30 cellular contexts compared by ENCODE assay signal in the genomic region with DNA sequence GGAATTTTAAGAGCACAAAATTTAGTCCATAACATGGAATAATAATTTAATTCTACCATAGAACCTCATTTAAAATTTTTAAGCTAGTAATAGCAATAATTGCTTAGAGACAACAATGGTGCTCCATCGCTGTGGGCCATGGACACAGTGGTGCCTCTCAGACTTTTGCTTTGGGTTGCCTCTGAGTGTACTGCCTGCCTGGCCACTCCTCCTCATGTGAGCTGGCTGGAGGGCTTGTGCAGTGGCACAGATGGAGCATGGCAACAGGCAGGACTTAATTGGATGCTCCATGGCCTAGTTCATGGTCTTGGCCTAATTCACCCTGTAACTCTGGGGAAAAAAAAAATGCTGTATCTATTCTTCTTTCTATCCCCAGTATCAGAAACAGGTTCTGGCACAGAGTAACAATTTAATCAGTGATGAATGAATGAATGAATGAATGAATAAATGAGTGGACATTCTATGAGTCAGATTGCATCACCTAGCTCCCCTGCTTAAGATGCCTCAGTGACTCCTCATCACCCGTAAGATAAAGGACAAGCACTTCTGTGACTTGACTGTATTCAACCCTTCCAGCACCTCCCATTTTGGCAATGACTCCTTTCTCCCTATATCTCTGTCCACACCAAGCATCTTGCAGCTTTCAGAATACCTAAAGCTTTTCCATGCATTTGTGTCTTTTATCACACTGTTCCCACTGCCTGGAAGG.
"Had no signal": no experiment of that assay in that cellular context is flagged by ENCODE, and none has a peak within 500 bp of the region (broad histone marks: within the 10 kb centered on the region; RNA-seq: fewer than 3 reads in every experiment).

No MANE protein-coding gene starts in this region.

- H3K36me3 Mint-ChIP-seq: activated naive CD4-positive, alpha-beta T cell treated with anti-CD3 and anti-CD28 coated beads, Interleukin-2, amount 50 U/mL, for 24 hours had no signal

- H3K9me3 Mint-ChIP-seq: activated CD8-positive, alpha-beta T cell treated with anti-CD3 and anti-CD28 coated beads for 36 hours; activated naive CD4-positive, alpha-beta T cell treated with anti-CD3 and anti-CD28 coated beads, Interleukin-2, amount 50 U/mL, for 24 hours; activated T-cell treated with anti-CD3 and anti-CD28 coated beads, Interleukin-2, amount 50 U/mL, for 4 hours; activated T-helper 17 cell treated with anti-CD3 and anti-CD28 coated beads, Interleukin-2, amount 50 U/mL, for 72 hours had no signal

- H3K36me3 ChIP-seq: cardiac muscle cell, colonic mucosa, heart right ventricle, left lung, lower lobe of right lung, ovary, right lobe of liver, upper lobe of left lung, vagina had no signal

- H3K27ac ChIP-seq: body of pancreas, cardiac muscle cell, colonic mucosa, heart right ventricle, left lung, lower lobe of right lung, ovary, right lobe of liver, upper lobe of left lung, vagina had no signal

- ATAC-seq: body of pancreas, heart right ventricle, lower lobe of right lung, right lobe of liver, T-helper 17 cell had no signal

- H3K27ac Mint-ChIP-seq: activated CD8-positive, alpha-beta T cell treated with anti-CD3 and anti-CD28 coated beads for 36 hours; activated naive CD4-positive, alpha-beta T cell treated with anti-CD3 and anti-CD28 coated beads, Interleukin-2, amount 50 U/mL, for 24 hours; activated T-helper 17 cell treated with anti-CD3 and anti-CD28 coated beads, Interleukin-2, amount 50 U/mL, for 72 hours; nephron; progenitor cell of endocrine pancreas; stimulated activated naive CD8-positive, alpha-beta T cell treated with anti-CD3 and anti-CD28 coated beads, Interleukin-15, Interleukin-2, amounts not matched to agents 100 ng/mL and 50 ng/mL, for 24 hours; T-helper 17 cell had no signal

- H3K27me3 ChIP-seq: body of pancreas, cardiac muscle cell, colonic mucosa, heart right ventricle, left lung, ovary, right lobe of liver, upper lobe of left lung, vagina had no signal

- H3K9me3 ChIP-seq: body of pancreas, colonic mucosa, left lung, lower lobe of right lung, ovary, right lobe of liver, upper lobe of left lung, vagina had no signal

- DNase-seq: activated CD4-positive, alpha-beta T cell treated with anti-CD3 and anti-CD28 coated beads, Interleukin-2, amount 50 U/mL, for 1 hour; activated CD4-positive, CD25-positive, alpha-beta regulatory T cell treated with anti-CD3 and anti-CD28 coated beads, Interleukin-2, amount 50 U/mL, for 72 hours; activated CD8-positive, alpha-beta T cell treated with anti-CD3 and anti-CD28 coated beads for 36 hours; activated gamma-delta T cell treated with Interleukin-2 at 50 U/mL for 16 hours; activated T-cell treated with anti-CD3 and anti-CD28 coated beads, Interleukin-2, amount 50 U/mL, for 4 hours; anterior cingulate cortex; body of pancreas; cerebellar nuclear complex; colonic mucosa; effector CD8-positive, alpha-beta T cell; erythroblast; foreskin melanocyte; heart right ventricle; left lung; lower lobe of right lung; mesendoderm; ovary; right lobe of liver; stimulated activated CD4-positive, alpha-beta T cell treated with anti-CD3 and anti-CD28 coated beads, Interleukin-2, amount 100 ng/mL, for 48 hours; substantia nigra; T-helper 17 cell; T1000; upper lobe of left lung had no signal

- H3K4me3 ChIP-seq: body of pancreas, cardiac muscle cell, colonic mucosa, heart right ventricle, left lung, lower lobe of right lung, ovary, right lobe of liver, upper lobe of left lung, vagina had no signal

- H3K4me1 ChIP-seq: body of pancreas, colonic mucosa, left lung, lower lobe of right lung, right lobe of liver, upper lobe of left lung, vagina had no signal
